1 cellular context compared by ENCODE assay signal in the genomic region with DNA sequence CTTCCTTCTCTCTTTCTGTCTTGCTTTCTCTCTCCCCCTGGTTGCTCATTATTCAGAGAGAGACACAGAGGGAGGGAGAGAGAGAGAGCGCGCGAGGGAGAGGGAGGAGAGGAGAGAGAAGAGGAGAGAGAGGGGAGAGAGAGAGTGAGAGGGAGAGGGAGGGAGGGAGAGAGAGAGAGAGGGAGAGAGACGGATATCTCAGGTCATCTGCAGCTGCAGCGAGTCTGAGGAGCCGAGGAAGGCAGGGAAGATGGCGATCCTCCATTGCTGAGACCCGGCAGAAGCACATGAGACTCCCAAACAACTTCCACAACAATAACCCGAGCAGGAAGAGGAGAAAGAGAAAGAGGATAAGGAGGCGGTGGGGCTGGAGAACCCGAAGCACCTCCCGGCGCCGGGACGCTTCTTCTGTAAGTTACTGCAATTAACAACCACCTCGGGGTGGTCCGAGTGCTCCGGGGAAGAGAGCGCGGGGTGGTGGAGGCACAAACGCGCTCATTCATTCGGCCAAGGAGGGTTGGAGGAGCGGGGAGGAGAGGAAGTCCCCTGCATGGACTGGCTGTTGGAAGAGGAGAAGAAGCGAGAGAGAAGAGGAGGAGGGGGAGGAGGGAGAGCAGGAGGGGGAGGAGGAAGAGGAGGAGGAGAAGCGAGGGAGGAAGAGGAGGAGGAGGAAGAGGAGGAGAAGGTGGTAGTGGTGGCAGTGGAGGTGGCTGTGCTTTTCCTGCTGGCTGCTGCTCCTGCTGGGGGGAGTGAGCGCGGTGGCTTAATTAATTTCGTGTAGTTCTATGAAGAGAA.
TF ChIP-seq lines count a peak whose summit lies in the region.

A gene with protein sequence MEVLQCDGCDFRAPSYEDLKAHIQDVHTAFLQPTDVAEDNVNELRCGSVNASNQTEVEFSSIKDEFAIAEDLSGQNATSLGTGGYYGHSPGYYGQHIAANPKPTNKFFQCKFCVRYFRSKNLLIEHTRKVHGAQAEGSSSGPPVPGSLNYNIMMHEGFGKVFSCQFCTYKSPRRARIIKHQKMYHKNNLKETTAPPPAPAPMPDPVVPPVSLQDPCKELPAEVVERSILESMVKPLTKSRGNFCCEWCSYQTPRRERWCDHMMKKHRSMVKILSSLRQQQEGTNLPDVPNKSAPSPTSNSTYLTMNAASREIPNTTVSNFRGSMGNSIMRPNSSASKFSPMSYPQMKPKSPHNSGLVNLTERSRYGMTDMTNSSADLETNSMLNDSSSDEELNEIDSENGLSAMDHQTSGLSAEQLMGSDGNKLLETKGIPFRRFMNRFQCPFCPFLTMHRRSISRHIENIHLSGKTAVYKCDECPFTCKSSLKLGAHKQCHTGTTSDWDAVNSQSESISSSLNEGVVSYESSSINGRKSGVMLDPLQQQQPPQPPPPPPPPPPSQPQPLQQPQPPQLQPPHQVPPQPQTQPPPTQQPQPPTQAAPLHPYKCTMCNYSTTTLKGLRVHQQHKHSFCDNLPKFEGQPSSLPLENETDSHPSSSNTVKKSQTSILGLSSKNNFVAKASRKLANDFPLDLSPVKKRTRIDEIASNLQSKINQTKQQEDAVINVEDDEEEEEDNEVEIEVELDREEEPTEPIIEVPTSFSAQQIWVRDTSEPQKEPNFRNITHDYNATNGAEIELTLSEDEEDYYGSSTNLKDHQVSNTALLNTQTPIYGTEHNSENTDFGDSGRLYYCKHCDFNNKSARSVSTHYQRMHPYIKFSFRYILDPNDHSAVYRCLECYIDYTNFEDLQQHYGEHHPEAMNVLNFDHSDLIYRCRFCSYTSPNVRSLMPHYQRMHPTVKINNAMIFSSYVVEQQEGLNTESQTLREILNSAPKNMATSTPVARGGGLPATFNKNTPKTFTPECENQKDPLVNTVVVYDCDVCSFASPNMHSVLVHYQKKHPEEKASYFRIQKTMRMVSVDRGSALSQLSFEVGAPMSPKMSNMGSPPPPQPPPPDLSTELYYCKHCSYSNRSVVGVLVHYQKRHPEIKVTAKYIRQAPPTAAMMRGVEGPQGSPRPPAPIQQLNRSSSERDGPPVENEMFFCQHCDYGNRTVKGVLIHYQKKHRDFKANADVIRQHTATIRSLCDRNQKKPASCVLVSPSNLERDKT (N-terminal part only) (plus strand): TSS at position 221 of the 795 bp plus-strand sequence. CDS start 60,218 bp downstream, outside the sequence.

TF ChIP-seq in A549, 52 proteins besides CTCF, POLR2A, EP300 and RAD21 (continued from another document):
- TF ChIP-seq, protein P1, sequence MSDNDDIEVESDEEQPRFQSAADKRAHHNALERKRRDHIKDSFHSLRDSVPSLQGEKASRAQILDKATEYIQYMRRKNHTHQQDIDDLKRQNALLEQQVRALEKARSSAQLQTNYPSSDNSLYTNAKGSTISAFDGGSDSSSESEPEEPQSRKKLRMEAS (IDR thresholded peaks at IDR 0.05), result peak; percentile 27
TF ChIP-seq in A549: peak in this region for 2.
